23 cellular contexts compared by ENCODE assay signal in the genomic region with DNA sequence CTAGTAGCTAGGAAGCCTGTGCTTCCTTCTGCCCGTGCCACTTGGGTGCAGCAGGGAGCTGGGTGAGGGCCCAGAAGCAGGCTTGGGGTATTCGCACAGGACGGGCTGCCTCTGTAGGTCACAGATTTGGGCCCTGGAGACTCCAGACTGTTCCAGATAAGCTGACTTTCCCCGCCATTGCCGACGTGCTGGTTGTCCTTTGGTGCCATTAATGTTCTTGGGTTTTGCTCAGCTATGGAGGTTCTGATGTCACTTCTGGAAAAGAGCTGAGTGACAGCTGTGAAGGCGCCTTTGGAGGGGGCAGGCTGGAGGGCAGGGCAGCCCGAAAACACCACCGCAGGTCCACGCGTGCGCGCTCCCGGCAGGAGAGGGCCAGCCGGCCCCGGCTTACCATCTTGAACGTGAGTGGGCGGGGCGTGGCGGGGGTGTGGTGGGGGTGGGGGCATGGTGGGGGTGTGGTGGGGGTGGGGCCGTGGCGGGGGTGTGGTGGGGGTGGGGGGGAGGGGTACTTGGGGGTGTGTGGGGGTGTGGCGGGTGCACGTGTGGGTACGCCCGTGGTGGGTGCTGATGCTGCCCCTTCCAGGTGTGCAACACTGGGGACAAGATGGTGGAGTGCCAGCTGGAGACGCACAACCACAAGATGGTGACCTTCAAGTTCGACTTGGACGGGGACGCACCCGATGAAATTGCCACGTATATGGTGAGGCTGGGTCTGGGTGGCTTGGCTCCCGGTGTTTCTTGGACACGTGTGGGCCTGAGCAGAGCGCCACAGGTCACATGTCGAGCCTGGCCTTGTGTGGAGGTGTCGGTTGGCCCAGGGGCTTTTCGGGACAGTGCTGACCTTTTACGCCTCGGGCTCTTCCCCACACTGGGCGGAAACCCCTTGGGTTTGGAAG.
DNase-seq lines count a peak whose midpoint lies in the region; ATAC-seq, FAIRE-seq and TF ChIP-seq lines count a peak whose summit lies in the region.
"Had no signal": no experiment of that assay in that cellular context is flagged by ENCODE, and none has a peak within 500 bp of the region (broad histone marks: within the 10 kb centered on the region; RNA-seq: fewer than 3 reads in every experiment).

No MANE protein-coding gene starts in this region.

- ATAC-seq in activated CD4-positive, CD25-positive, alpha-beta regulatory T cell treated with anti-CD3 and anti-CD28 coated beads, Interleukin-2, amount 50 U/mL, for 24 hours: no peak
- no peak for ATAC-seq in body of pancreas
- no peak for ATAC-seq in GM19467 (IDR thresholded peaks at IDR 0.05; ENCODE audit: unreplicated experiment)
- ATAC-seq: activated naive CD8-positive, alpha-beta T cell treated with anti-CD3 and anti-CD28 coated beads, Interleukin-2, amount 50 U/mL, for 24 hours; GM23338 had no signal

- H3K9me3 ChIP-seq in body of pancreas (no peaks in the 10 kb centered on the region), ovary (no peaks in the 10 kb centered on the region)
- H3K9me3 ChIP-seq: upper lobe of left lung had no signal

- TF ChIP-seq CTCF in GM10266 (IDR thresholded peaks at IDR 0.05; ENCODE audit: control insufficient read depth, insufficient read depth, low read depth, missing control alignments): no peak
- TF ChIP-seq CTCF in body of pancreas (IDR thresholded peaks at IDR 0.05): no peak
- no peak for TF ChIP-seq CTCF in ovary (IDR thresholded peaks at IDR 0.05)

- H3K4me3 ChIP-seq in body of pancreas: no peak overlapping the region
- no peak overlapping the region for H3K4me3 ChIP-seq in ovary
- H3K4me3 ChIP-seq: cardiac muscle cell, GM23338, upper lobe of left lung had no signal

- intact Hi-C loops in body of pancreas (cut with DNase I): no loop called here
- intact Hi-C loops in ovary (cut with DNase I): no loop called here

- H3K4me1 ChIP-seq in body of pancreas (peaks cover 41% of the 10 kb centered on the region), ovary (ENCODE audit: insufficient read depth) (no peaks in the 10 kb centered on the region)
- H3K4me1 ChIP-seq: upper lobe of left lung had no signal

- H3K27ac ChIP-seq in body of pancreas (peak overlapping the region in 3 of 4 donors; percentile 64 to 74 (median 72)), ovary (no peak overlapping the region)
- H3K27ac ChIP-seq: cardiac muscle cell, upper lobe of left lung had no signal

- 87 to 93% methylated on average over 16 to 36 of the region's 41 CpGs for WGBS in body of pancreas, 2 donors
- WGBS in ovary, 3 donors: 88 to 92% (median 90%) methylated on average over 38 to 41 of the region's 41 CpGs

- peak; percentile 18 for DNase-seq in activated CD4-positive, CD25-positive, alpha-beta regulatory T cell treated with anti-CD3 and anti-CD28 coated beads, Interleukin-2, amount 50 U/mL, for 72 hours
- DNase-seq in GM10266 (ENCODE audit: extremely low spot score) (peak; percentile 24), body of pancreas (peak in 1 of 4 donors; percentile 8), ovary (peak in 3 of 5 donors; percentile 8 to 14 (median 10)), cerebellum (ENCODE audit: low spot score) (no peak), RCC 7860 (ENCODE audit: low spot score) (no peak)
- DNase-seq: activated CD4-positive, CD25-positive, alpha-beta regulatory T cell; activated naive CD8-positive, alpha-beta T cell treated with anti-CD3 and anti-CD28 coated beads, Interleukin-2, amount 50 U/mL, for 24 hours; CD4-positive, CD25-positive, alpha-beta regulatory T cell; DMS79 treated with DMSO at 0.1 percent for 48 hours; effector memory CD4-positive, alpha-beta T cell; hippocampal formation; kidney glomerular epithelial cell; NCI-H226; occipital lobe; Right ventricle myocardium superior; stimulated activated CD4-positive, alpha-beta T cell treated with anti-CD3 and anti-CD28 coated beads, Interleukin-4, amount 100 ng/mL, for 24 hours; upper lobe of left lung had no signal

- TF ChIP-seq EP300 in ovary (IDR thresholded peaks at IDR 0.05): no peak

- H3K36me3 ChIP-seq in body of pancreas (replicated peaks in 1 of 2; ENCODE audit: insufficient read depth in 1 of 2, low read depth in 2 of 2) (no peaks in the 10 kb centered on the region), ovary (no peaks in the 10 kb centered on the region)
- H3K36me3 ChIP-seq: upper lobe of left lung had no signal

- no peak for FAIRE-seq in RCC 7860 (lab: Jason Lieb, UNC)
- FAIRE-seq: A204.1 had no signal

- H3K27me3 ChIP-seq in body of pancreas (no peaks in the 10 kb centered on the region), ovary (no peaks in the 10 kb centered on the region)
- H3K27me3 ChIP-seq: cardiac muscle cell, upper lobe of left lung had no signal

- TF ChIP-seq POLR2A in body of pancreas (IDR thresholded peaks at IDR 0.05) (no peak), ovary (IDR thresholded peaks at IDR 0.05) (no peak)

Comparison
In these comparisons a context has a peak if more than half of its experiments do, and no peak if none do; other contexts are left out.
1. DNase-seq: peak in activated CD4-positive, CD25-positive, alpha-beta regulatory T cell treated with anti-CD3 and anti-CD28 coated beads, Interleukin-2, amount 50 U/mL, for 72 hours (single experiment), GM10266 (single experiment) and ovary (3 of 5); none in cerebellum (single experiment) and RCC 7860 (single experiment).
2. H3K27ac ChIP-seq: peak in body of pancreas (3 of 4); none in ovary (0 of 2).